In the genomic region with DNA sequence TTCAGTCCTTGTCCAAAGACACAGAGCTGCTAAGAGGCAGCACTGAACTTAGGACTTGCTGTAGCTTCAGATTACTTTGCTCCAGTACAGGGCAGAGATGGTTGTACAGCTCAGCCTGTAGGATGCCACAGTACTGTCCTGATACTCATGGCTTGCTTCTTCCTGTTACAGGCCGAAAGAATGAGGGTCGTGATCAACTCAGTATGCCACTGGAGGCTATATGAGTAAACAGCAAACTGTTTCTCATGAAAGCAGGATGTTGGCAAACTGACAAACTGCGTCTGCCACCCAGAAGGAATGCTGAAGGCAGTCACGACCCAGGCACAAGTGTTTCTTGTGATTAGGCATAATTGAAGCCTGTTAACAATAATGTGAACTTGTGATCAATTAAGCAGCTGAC, we compare ENCODE assay signal across 22 cellular contexts. TPM values are rescaled to one million over a fixed set of nuclear protein-coding genes. Genes with fewer than 3 reads are reported as not detected.
"Had no signal": no experiment of that assay in that cellular context is flagged by ENCODE, and none has a peak within 500 bp of the region (broad histone marks: within the 10 kb centered on the region; RNA-seq: fewer than 3 reads in every experiment).

No MANE protein-coding gene starts in this region.

- H3K4me1 ChIP-seq: colonic mucosa had no signal

- ATAC-seq: effector memory CD8-positive, alpha-beta T cell; heart right ventricle; left lung; naive thymus-derived CD4-positive, alpha-beta T cell; sciatic nerve; WTC11 had no signal

- H3K4me2 ChIP-seq: neural progenitor cell, smooth muscle cell had no signal

- H3K4me3 ChIP-seq: adrenal gland, ascending aorta, colonic mucosa, esophagus muscularis mucosa, heart right ventricle, left lung, lung, neural progenitor cell, smooth muscle cell, thoracic aorta, upper lobe of left lung had no signal

- H3K36me3 ChIP-seq: colonic mucosa, neural progenitor cell had no signal

- H2AFZ ChIP-seq: neural progenitor cell had no signal

- DNase-seq: activated gamma-delta T cell treated with Interleukin-2 at 50 U/mL for 16 hours; activated T-cell treated with anti-CD3 and anti-CD28 coated beads, Interleukin-2, amount 50 U/mL, for 1 hour; adrenal gland; colonic mucosa; dorsolateral prefrontal cortex; effector memory CD8-positive, alpha-beta T cell; heart right ventricle; kidney; left lung; naive thymus-derived CD4-positive, alpha-beta T cell; stimulated activated CD4-positive, alpha-beta T cell treated with anti-CD3 and anti-CD28 coated beads, Interleukin-15, amount 100 ng/mL, for 24 hours; stimulated activated naive CD4-positive, alpha-beta T cell treated with Interleukin-2 at 50 U/mL for 16 hours; T-helper 1 cell; upper lobe of left lung had no signal

- H3K27me3 ChIP-seq: adrenal gland, ascending aorta, colonic mucosa, dorsolateral prefrontal cortex, esophagus muscularis mucosa, heart right ventricle, left lung, neural progenitor cell, upper lobe of left lung had no signal

- H3K9me3 ChIP-seq: adrenal gland, colonic mucosa had no signal

- H3K27ac ChIP-seq: adrenal gland, ascending aorta, colonic mucosa, dorsolateral prefrontal cortex, esophagus muscularis mucosa, heart right ventricle, left lung, neural progenitor cell, thoracic aorta, upper lobe of left lung had no signal

RNA-seq across cellular contexts. Expression of a gene that starts 19.0 kb away (rescaled TPM):
- total RNA-seq: ascending aorta had no signal
- polyA plus RNA-seq: smooth muscle cell had no signal
